In the genomic region with DNA sequence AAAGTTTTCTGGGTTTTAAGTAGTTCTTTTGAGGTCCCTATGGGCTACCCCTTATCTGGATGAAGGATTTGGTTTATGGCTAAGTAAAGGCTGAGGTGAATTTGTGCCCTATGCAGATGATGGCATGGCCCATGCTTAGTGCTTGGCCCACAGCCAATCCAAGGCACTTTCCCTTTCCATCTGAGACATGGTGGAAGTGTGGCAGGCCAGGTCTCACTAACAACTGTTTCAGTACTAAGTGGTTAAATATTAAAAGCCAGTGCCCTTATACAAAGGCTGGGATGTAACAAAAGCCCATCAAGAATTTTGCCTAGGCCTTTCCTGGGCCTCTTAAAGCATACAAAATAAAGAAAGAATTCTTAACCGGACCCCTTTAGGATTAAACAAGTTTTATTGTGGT, we compare ENCODE assay signal across 8 cellular contexts. TPM values are rescaled to one million over a fixed set of nuclear protein-coding genes. Genes with fewer than 3 reads are reported as not detected.
A peak's percentile ranks its signal among the peaks of the same experiment; 100 is the strongest.
DNase-seq lines count a peak whose midpoint lies in the region; ATAC-seq and TF ChIP-seq lines count a peak whose summit lies in the region.
"Not testable (repeated sequence)": the region's sequence is repeated elsewhere in the genome, so short reads cannot be mapped to it uniquely, and the experiment has no call there.

No MANE protein-coding gene starts in this region.

- peak overlapping the region; percentile 31 for H3K27ac Mint-ChIP-seq in activated CD4-positive, alpha-beta T cell treated with anti-CD3 and anti-CD28 coated beads for 36 hours
- H3K27ac Mint-ChIP-seq in type B pancreatic cell, result peak overlapping the region; percentile 46

- not testable (repeated sequence) for H2BK12ac ChIP-seq in trophoblast cell (ENCODE audit: low read length)

- H3K79me2 ChIP-seq in trophoblast cell (ENCODE audit: control insufficient read depth, insufficient read depth, low read length, poor library complexity), result not testable (repeated sequence)

- H2AFZ ChIP-seq in trophoblast cell (ENCODE audit: insufficient read depth, low read length, poor library complexity), result not testable (repeated sequence)

- H3K23ac ChIP-seq in trophoblast cell (ENCODE audit: low read length), result not testable (repeated sequence)

- not testable (repeated sequence) for H3K36me3 ChIP-seq in liver (ENCODE audit: control insufficient read depth in 4 of 4, insufficient read depth in 3 of 4, low read depth in 1 of 4, low read length in 3 of 4); trophoblast cell (ENCODE audit: control insufficient read depth in 1 of 2, insufficient read depth in 2 of 2, low read length in 2 of 2)

- not testable (repeated sequence) for H2AK5ac ChIP-seq in trophoblast cell (ENCODE audit: low read length)

- H2BK120ac ChIP-seq in trophoblast cell (ENCODE audit: insufficient read depth, low read length, poor library complexity), result not testable (repeated sequence)

- not testable (repeated sequence) for H3K4ac ChIP-seq in trophoblast cell (ENCODE audit: low read depth, low read length)

- DNase-seq in DMS153 (lab: John Stamatoyannopoulos, UW) (peak; percentile 4), M059J (ENCODE audit: low read depth) (peak; percentile 4), NCI-H82 (lab: John Stamatoyannopoulos, UW) (peak; percentile 30), foreskin fibroblast (peak; percentile 16 to 52)
- DNase-seq in activated CD4-positive, alpha-beta T cell treated with anti-CD3 and anti-CD28 coated beads for 36 hours, result peak; percentile 19
- not testable (repeated sequence) for DNase-seq in trophoblast cell; type B pancreatic cell (ENCODE audit: extremely low spot score, unreplicated experiment)

- not testable (repeated sequence) for H3K79me1 ChIP-seq in trophoblast cell (ENCODE audit: low read length)

- H3K36me3 Mint-ChIP-seq in activated CD4-positive, alpha-beta T cell treated with anti-CD3 and anti-CD28 coated beads for 36 hours (ENCODE audit: low read depth), result peaks cover 12% of the 10 kb centered on the region
- H3K36me3 Mint-ChIP-seq in type B pancreatic cell, result not testable (repeated sequence)

- H3K27ac ChIP-seq in liver (ENCODE audit: low read depth in 1 of 2, low read length in 2 of 2), result peak overlapping the region; percentile 60 to 95
- not testable (repeated sequence) for H3K27ac ChIP-seq in trophoblast cell (ENCODE audit: low read depth, low read length)

- not testable (repeated sequence) for H3K18ac ChIP-seq in trophoblast cell (ENCODE audit: low read length)

- 69% methylated on average over 1 of the region's 1 CpG for WGBS in liver
- WGBS in trophoblast cell (ENCODE audit: extremely low coverage, insufficient coverage, insufficient read length), result no CpG with 5 or more reads among the region's 1 CpG

- intact Hi-C loops in activated CD4-positive, alpha-beta T cell treated with anti-CD3 and anti-CD28 coated beads for 36 hours (cut with DNase I, micrococcal nuclease), result loop anchor here in 1 of 2 experiments (10.0 kb wide), 1 partner anchor 294 kb away; a partner anchor contains a TSS

- peak overlapping the region; percentile 57 for H4K91ac ChIP-seq in trophoblast cell (ENCODE audit: low read depth, low read length)

- not testable (repeated sequence) for H2BK5ac ChIP-seq in trophoblast cell (ENCODE audit: low read depth, low read length, poor library complexity)

- not testable (repeated sequence) for H3K9me3 Mint-ChIP-seq in activated CD4-positive, alpha-beta T cell treated with anti-CD3 and anti-CD28 coated beads for 36 hours (ENCODE audit: low read depth); type B pancreatic cell

- H3K14ac ChIP-seq in trophoblast cell (ENCODE audit: low read length), result not testable (repeated sequence)

- not testable (repeated sequence) for H4K8ac ChIP-seq in trophoblast cell (ENCODE audit: low read depth, low read length)

- H4K12ac ChIP-seq in trophoblast cell (ENCODE audit: low read depth, low read length), result not testable (repeated sequence)

- POLR2A ChIA-PET in activated CD4-positive, alpha-beta T cell treated with anti-CD3 and anti-CD28 coated beads for 36 hours (lab: Charles Lee), result not testable (repeated sequence)

- not testable (repeated sequence) for H3K4me2 ChIP-seq in trophoblast cell (ENCODE audit: low read length)

- H3K27me3 Mint-ChIP-seq in activated CD4-positive, alpha-beta T cell treated with anti-CD3 and anti-CD28 coated beads for 36 hours; type B pancreatic cell: not testable (repeated sequence)

- TF ChIP-seq CTCF in foreskin fibroblast (IDR thresholded peaks at IDR 0.05; ENCODE audit: low read depth, low read length); liver (IDR thresholded peaks at IDR 0.05; ENCODE audit: low read depth, low read length, missing input control); type B pancreatic cell (conservative IDR thresholded peaks at IDR 0.05): not testable (repeated sequence)

- H3K9me3 ChIP-seq in liver (ENCODE audit: control insufficient read depth in 4 of 4, low read length in 3 of 4); trophoblast cell (ENCODE audit: insufficient read depth, low read depth, low read length): not testable (repeated sequence)

- H3K4me1 ChIP-seq in liver (ENCODE audit: control insufficient read depth in 4 of 4, insufficient read depth in 4 of 4, low read length in 3 of 4); trophoblast cell (ENCODE audit: control insufficient read depth in 1 of 2, insufficient read depth in 2 of 2, low read length in 2 of 2): not testable (repeated sequence)

- CTCF ChIA-PET in activated CD4-positive, alpha-beta T cell treated with anti-CD3 and anti-CD28 coated beads for 36 hours (lab: Charles Lee), result not testable (repeated sequence)

- not testable (repeated sequence) for TF ChIP-seq RAD21 in liver (IDR thresholded peaks at IDR 0.05)

- H3K4me1 Mint-ChIP-seq in activated CD4-positive, alpha-beta T cell treated with anti-CD3 and anti-CD28 coated beads for 36 hours; type B pancreatic cell (ENCODE audit: unreplicated experiment): not testable (repeated sequence)

- H3K4me3 ChIP-seq in foreskin fibroblast (ENCODE audit: low read depth in 1 of 2, low read length in 2 of 2); liver (ENCODE audit: low read depth in 1 of 3, low read length in 3 of 3); trophoblast cell (ENCODE audit: low read depth, low read length): not testable (repeated sequence)

- H3K27me3 ChIP-seq in liver (ENCODE audit: control insufficient read depth in 4 of 4, insufficient read depth in 4 of 4, low read length in 3 of 4); trophoblast cell (ENCODE audit: insufficient read depth, low read length): not testable (repeated sequence)

- not testable (repeated sequence) for H3K9ac ChIP-seq in liver (ENCODE audit: low read depth in 1 of 2, low read length in 2 of 2); trophoblast cell (ENCODE audit: low read length)

- H3K4me3 Mint-ChIP-seq in activated CD4-positive, alpha-beta T cell treated with anti-CD3 and anti-CD28 coated beads for 36 hours; type B pancreatic cell: not testable (repeated sequence)

- not testable (repeated sequence) for ATAC-seq in activated CD4-positive, alpha-beta T cell treated with anti-CD3 and anti-CD28 coated beads for 36 hours

RNA-seq across cellular contexts. Expression of a gene that starts 1.7 kb away (rescaled TPM):
- 45.5 and 57.2 TPM in 2 replicates for total RNA-seq in M059J (2014; rRNA removed; shearing (Covaris generic))
- 10 to 100 TPM; 25.7 to 29.5 TPM for total RNA-seq in activated CD4-positive, alpha-beta T cell treated with anti-CD3 and anti-CD28 coated beads for 36 hours
- total RNA-seq in liver, result 100 to 1,000 TPM in 1 of 2 donors, 10 to 100 TPM in 1; 55.8 to 115 TPM
- polyA plus RNA-seq in liver, result 10 to 100 TPM; 22.9 to 31.1 TPM
- polyA plus RNA-seq in trophoblast cell (2013), result 24.5 and 26.7 TPM in 2 replicates
- total RNA-seq in type B pancreatic cell (ENCODE audit: low replicate concordance), result 21.7 and 24.7 TPM in 2 replicates
